ENCODE assay signal across 8 cellular contexts in genomic region chr3:61562810-61563613, GRCh38. TPM values are rescaled to one million over a fixed set of nuclear protein-coding genes. Genes with fewer than 3 reads are reported as not detected.
DNase-seq lines count a peak whose midpoint lies in the region; TF ChIP-seq lines count a peak whose summit lies in the region.

No MANE protein-coding gene starts in this region.

- peak overlapping the region; percentile 78 for H3K4me3 Mint-ChIP-seq in T-helper 1 cell treated with Interleukin-12 subunit alpha and Interleukin-12 subunit beta and Interleukin-4 antibody, amounts not matched to agents 30 μg/mL and 1 μg/mL, for 36 hours
- peak overlapping the region; percentile 79 for H3K4me3 Mint-ChIP-seq in activated T-helper 2 cell treated with anti-CD3 and anti-CD28 coated beads, Interferon-gamma antibody, Interleukin-2, Interleukin-4, amounts not matched to agents 10 μg/mL and 5 μg/mL and 100 μg/mL, durations not matched to agents 14 hours and 24 hours and 36 hours (ENCODE audit: low read depth)

- no peak for TF ChIP-seq EP300 in sigmoid colon (IDR thresholded peaks at IDR 0.05)

- no peaks in the 10 kb centered on the region for H3K9me3 Mint-ChIP-seq in T-helper 1 cell treated with Interleukin-12 subunit alpha and Interleukin-12 subunit beta and Interleukin-4 antibody, amounts not matched to agents 30 μg/mL and 1 μg/mL, for 36 hours
- H3K9me3 Mint-ChIP-seq in activated T-helper 2 cell treated with anti-CD3 and anti-CD28 coated beads, Interferon-gamma antibody, Interleukin-2, Interleukin-4, amounts not matched to agents 10 μg/mL and 5 μg/mL and 100 μg/mL, durations not matched to agents 14 hours and 24 hours and 36 hours: no peaks in the 10 kb centered on the region

- peaks cover 34% of the 10 kb centered on the region for H4K20me1 ChIP-seq in hepatocyte (ENCODE audit: insufficient read depth, poor library complexity, severe bottlenecking)

- H3K27ac Mint-ChIP-seq in T-helper 1 cell treated with Interleukin-12 subunit alpha and Interleukin-12 subunit beta and Interleukin-4 antibody, amounts not matched to agents 30 μg/mL and 1 μg/mL, for 36 hours: no peak overlapping the region
- no peak overlapping the region for H3K27ac Mint-ChIP-seq in activated T-helper 2 cell treated with anti-CD3 and anti-CD28 coated beads, Interferon-gamma antibody, Interleukin-2, Interleukin-4, amounts not matched to agents 10 μg/mL and 5 μg/mL and 100 μg/mL, durations not matched to agents 14 hours and 24 hours and 36 hours

- no peaks in the 10 kb centered on the region for H3K9me2 ChIP-seq in hepatocyte (replicated peaks; ENCODE audit: insufficient read depth)

- H3K4me3 ChIP-seq in hepatocyte (peak overlapping the region; percentile 72), sigmoid colon (peak overlapping the region; percentile 85 to 93 (median 90))

- H3K4me1 ChIP-seq in hepatocyte (ENCODE audit: insufficient read depth) (no peaks in the 10 kb centered on the region), sigmoid colon (peaks cover 0 to 22% (median 15%) of the 10 kb centered on the region in 4 donors)

- peaks cover 2% of the 10 kb centered on the region for H3K36me3 Mint-ChIP-seq in T-helper 1 cell treated with Interleukin-12 subunit alpha and Interleukin-12 subunit beta and Interleukin-4 antibody, amounts not matched to agents 30 μg/mL and 1 μg/mL, for 36 hours (ENCODE audit: low read depth)
- no peaks in the 10 kb centered on the region for H3K36me3 Mint-ChIP-seq in activated T-helper 2 cell treated with anti-CD3 and anti-CD28 coated beads, Interferon-gamma antibody, Interleukin-2, Interleukin-4, amounts not matched to agents 10 μg/mL and 5 μg/mL and 100 μg/mL, durations not matched to agents 14 hours and 24 hours and 36 hours (ENCODE audit: low read depth)

- peaks cover 75% of the 10 kb centered on the region for H3K27me3 Mint-ChIP-seq in T-helper 1 cell treated with Interleukin-12 subunit alpha and Interleukin-12 subunit beta and Interleukin-4 antibody, amounts not matched to agents 30 μg/mL and 1 μg/mL, for 36 hours (ENCODE audit: low read depth)
- H3K27me3 Mint-ChIP-seq in activated T-helper 2 cell treated with anti-CD3 and anti-CD28 coated beads, Interferon-gamma antibody, Interleukin-2, Interleukin-4, amounts not matched to agents 10 μg/mL and 5 μg/mL and 100 μg/mL, durations not matched to agents 14 hours and 24 hours and 36 hours (ENCODE audit: low read depth): peaks cover 54% of the 10 kb centered on the region

- H3K27me3 ChIP-seq in hepatocyte: no peaks in the 10 kb centered on the region
- no peaks in the 10 kb centered on the region for H3K27me3 ChIP-seq in sigmoid colon

- peak overlapping the region; percentile 97 for H3K4me2 ChIP-seq in hepatocyte

- no peak overlapping the region for H3K27ac ChIP-seq in hepatocyte
- peak overlapping the region; percentile 94 to 98 (median 94) for H3K27ac ChIP-seq in sigmoid colon

- TF ChIP-seq CTCF in hepatocyte (IDR thresholded peaks at IDR 0.05; ENCODE audit: poor library complexity): no peak
- no peak for TF ChIP-seq CTCF in sigmoid colon (IDR thresholded peaks at IDR 0.05)

- peaks cover 55% of the 10 kb centered on the region for H3K79me2 ChIP-seq in hepatocyte

- H3K36me3 ChIP-seq in hepatocyte (replicated peaks; ENCODE audit: insufficient read depth, low read depth) (no peaks in the 10 kb centered on the region), sigmoid colon (no peaks in the 10 kb centered on the region)

- DNase-seq in T-helper 1 cell (no peak), hepatocyte (ENCODE audit: low spot score) (peak; percentile 44), sigmoid colon (peak; percentile 72), superior temporal gyrus (ENCODE audit: extremely low spot score) (no peak), KG1 (lab: John Stamatoyannopoulos, UW) (no peak), midbrain (lab: John Stamatoyannopoulos, UW) (no peak)
- DNase-seq in activated T-helper 2 cell treated with anti-CD3 and anti-CD28 coated beads, Interferon-gamma antibody, Interleukin-2, Interleukin-4, amounts not matched to agents 10 μg/mL and 5 μg/mL and 100 μg/mL, durations not matched to agents 14 hours and 24 hours and 36 hours (ENCODE audit: low spot score): no peak

- TF ChIP-seq POLR2A in sigmoid colon (IDR thresholded peaks at IDR 0.05): no peak

- peaks cover 16% of the 10 kb centered on the region for H3K4me1 Mint-ChIP-seq in T-helper 1 cell treated with Interleukin-12 subunit alpha and Interleukin-12 subunit beta and Interleukin-4 antibody, amounts not matched to agents 30 μg/mL and 1 μg/mL, for 36 hours (ENCODE audit: low read depth)
- H3K4me1 Mint-ChIP-seq in activated T-helper 2 cell treated with anti-CD3 and anti-CD28 coated beads, Interferon-gamma antibody, Interleukin-2, Interleukin-4, amounts not matched to agents 10 μg/mL and 5 μg/mL and 100 μg/mL, durations not matched to agents 14 hours and 24 hours and 36 hours (ENCODE audit: low read depth): peaks cover 6% of the 10 kb centered on the region

- intact Hi-C loops in activated T-helper 2 cell treated with anti-CD3 and anti-CD28 coated beads, Interferon-gamma antibody, Interleukin-2, Interleukin-4, amounts not matched to agents 10 μg/mL and 5 μg/mL and 100 μg/mL, durations not matched to agents 14 hours and 24 hours and 36 hours (cut with micrococcal nuclease): loop anchor here (10.0 kb wide), 2 partner anchors 622 to 812 kb away; partner anchors contain the start of gene FEZF2
- intact Hi-C loops in sigmoid colon (cut with DNase I): loop anchor here (5.0 to 10.0 kb wide), 4 partner anchors 74 to 294 kb away; no protein-coding TSS in a partner anchor

- peak overlapping the region; percentile 28 for H2AFZ ChIP-seq in hepatocyte

- no peaks in the 10 kb centered on the region for H3K9me3 ChIP-seq in hepatocyte (ENCODE audit: low read depth)
- no peaks in the 10 kb centered on the region for H3K9me3 ChIP-seq in sigmoid colon

- WGBS in hepatocyte (ENCODE audit: low lambda C conversion rate, missing lambda C conversion rate): under 1% methylated on average over 45 of the region's 54 CpGs
- WGBS in sigmoid colon, 2 donors: 1% methylated on average over 54 of the region's 54 CpGs

RNA-seq across cellular contexts. Expression of gene PTPRG, which starts 1.6 kb away (rescaled TPM):
- 5.1 and 5.3 TPM in 2 replicates for total RNA-seq in activated T-helper 2 cell treated with anti-CD3 and anti-CD28 coated beads, Interferon-gamma antibody, Interleukin-2, Interleukin-4, amounts not matched to agents 10 μg/mL and 5 μg/mL and 100 μg/mL, durations not matched to agents 14 hours and 24 hours and 36 hours
- total RNA-seq in hepatocyte: 31.0 and 34.9 TPM in 2 replicates
- 8.5 and 9.1 TPM in 2 replicates for polyA plus RNA-seq in hepatocyte
- total RNA-seq in sigmoid colon: 10 to 100 TPM; 62.7 to 76.3 (median 73.7) TPM
- polyA plus RNA-seq in sigmoid colon: 1 to 10 TPM in 2 of 3 donors, under 1 TPM in 1; 0.69 to 8.7 (median 1.2) TPM

Comparison
In these comparisons a context has a peak if more than half of its experiments do, and no peak if none do; other contexts are left out.
1. DNase-seq: peak in hepatocyte (single experiment) and sigmoid colon (single experiment); none in T-helper 1 cell (0 of 5), activated T-helper 2 cell treated with anti-CD3 and anti-CD28 coated beads, Interferon-gamma antibody, Interleukin-2, Interleukin-4, amounts not matched to agents 10 μg/mL and 5 μg/mL and 100 μg/mL, durations not matched to agents 14 hours and 24 hours and 36 hours (single experiment), superior temporal gyrus (single experiment), KG1 (single experiment) and midbrain (single experiment).